In the genomic region with DNA sequence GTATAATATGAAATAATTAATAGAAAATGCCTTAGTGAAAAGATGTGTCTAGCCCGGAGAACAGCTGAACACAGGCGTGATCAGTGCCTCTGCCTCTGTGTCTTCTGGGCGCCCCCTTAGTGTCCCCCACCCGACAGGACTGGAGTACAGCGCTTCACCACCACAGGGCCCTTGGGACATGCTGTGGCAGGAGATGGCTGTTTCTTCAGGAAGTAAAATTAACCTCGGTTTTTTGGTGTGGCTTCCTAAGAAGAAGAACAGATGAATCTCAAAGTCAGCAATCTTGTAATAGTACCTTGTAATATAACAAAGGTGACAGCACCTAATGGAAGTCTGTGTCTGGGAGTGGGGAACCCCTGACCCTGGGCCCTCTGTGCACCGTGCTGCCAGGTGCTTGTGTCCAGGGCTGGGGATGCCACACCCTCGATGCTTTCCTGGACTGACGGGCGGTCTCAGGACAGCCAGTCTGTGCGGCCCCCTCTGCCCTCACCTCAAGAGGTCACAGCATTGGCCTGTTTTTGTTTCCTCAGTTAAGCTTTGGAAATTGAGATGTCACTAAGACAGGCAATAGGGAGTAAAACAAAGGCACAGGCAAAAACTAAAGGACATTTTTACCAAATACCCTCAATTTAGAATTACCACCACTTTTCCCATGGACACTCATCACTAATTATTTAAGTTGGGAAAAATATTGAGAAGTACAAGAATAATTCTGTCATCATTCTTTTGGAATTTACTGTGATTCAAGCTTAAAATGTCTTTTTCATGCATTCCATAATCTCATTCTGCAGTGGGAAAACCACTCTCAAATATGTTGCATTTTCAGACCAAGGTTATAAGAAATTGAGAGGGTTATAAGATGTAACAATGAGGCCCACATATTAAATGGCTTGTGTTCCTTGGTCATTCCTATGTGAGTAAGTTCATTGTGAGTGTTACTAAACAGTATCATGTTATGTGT, we compare ENCODE assay signal across 14 cellular contexts.
DNase-seq lines count a peak whose midpoint lies in the region; ATAC-seq and TF ChIP-seq lines count a peak whose summit lies in the region.
"Had no signal": no experiment of that assay in that cellular context is flagged by ENCODE, and none has a peak within 500 bp of the region (broad histone marks: within the 10 kb centered on the region; RNA-seq: fewer than 3 reads in every experiment).

No MANE protein-coding gene starts in this region.

- no peak for TF ChIP-seq EP300 in esophagus muscularis mucosa (IDR thresholded peaks at IDR 0.05)

- peak overlapping the region; percentile 62 for H3K27ac Mint-ChIP-seq in activated naive CD4-positive, alpha-beta T cell treated with anti-CD3 and anti-CD28 coated beads, Interleukin-2, amount 10 ng/mL, durations not matched to agents 7 days and 5 days
- no peak overlapping the region for H3K27ac Mint-ChIP-seq in stimulated activated memory B cell treated with anti-CD40 and anti-IgM and Interleukin-4, amounts not matched to agents 10 μg/mL and 1 μg/mL and 100 μg/mL, for 72 hours

- H3K4me3 Mint-ChIP-seq in activated naive CD4-positive, alpha-beta T cell treated with anti-CD3 and anti-CD28 coated beads, Interleukin-2, amount 10 ng/mL, durations not matched to agents 7 days and 5 days, result peak overlapping the region; percentile 17
- peak overlapping the region; percentile 6 for H3K4me3 Mint-ChIP-seq in stimulated activated memory B cell treated with anti-CD40 and anti-IgM and Interleukin-4, amounts not matched to agents 10 μg/mL and 1 μg/mL and 100 μg/mL, for 72 hours

- no peaks in the 10 kb centered on the region for H3K9me3 ChIP-seq in SJCRH30 (replicated peaks)
- no peaks in the 10 kb centered on the region for H3K9me3 ChIP-seq in esophagus muscularis mucosa
- H3K9me3 ChIP-seq: BE2C, left ventricle myocardium inferior, prostate gland, upper lobe of left lung had no signal

- H3K27ac ChIP-seq in SJCRH30, result peak overlapping the region; percentile 50
- peak overlapping the region in 3 of 4 donors; percentile 55 to 73 (median 66) for H3K27ac ChIP-seq in esophagus muscularis mucosa (replicated peaks in 1 of 4)
- H3K27ac ChIP-seq: left ventricle myocardium inferior, prostate gland, upper lobe of left lung had no signal

- no peaks in the 10 kb centered on the region for H3K27me3 ChIP-seq in SJCRH30
- no peaks in the 10 kb centered on the region for H3K27me3 ChIP-seq in esophagus muscularis mucosa
- H3K27me3 ChIP-seq: BE2C, upper lobe of left lung had no signal

- no peaks in the 10 kb centered on the region for H3K36me3 ChIP-seq in SJCRH30
- H3K36me3 ChIP-seq in esophagus muscularis mucosa, result peaks cover 0 to 28% (median 15%) of the 10 kb centered on the region in 4 donors
- H3K36me3 ChIP-seq: BE2C, left ventricle myocardium inferior, prostate gland had no signal

- WGBS in esophagus muscularis mucosa, result 66% methylated on average over 11 of the region's 11 CpGs

- ATAC-seq in stimulated activated memory B cell treated with anti-CD40 and anti-IgM and Interleukin-4, amounts not matched to agents 10 μg/mL and 1 μg/mL and 100 μg/mL, for 72 hours, result peak; percentile 77
- no peak for ATAC-seq in GM18907 (IDR thresholded peaks at IDR 0.05; ENCODE audit: unreplicated experiment)
- ATAC-seq: Right ventricle myocardium inferior had no signal

- peaks cover 19% of the 10 kb centered on the region for H3K4me1 ChIP-seq in SJCRH30
- peaks cover 11 to 56% (median 48%) of the 10 kb centered on the region in 4 donors for H3K4me1 ChIP-seq in esophagus muscularis mucosa
- H3K4me1 ChIP-seq: prostate gland had no signal

- H3K9me3 Mint-ChIP-seq in activated naive CD4-positive, alpha-beta T cell treated with anti-CD3 and anti-CD28 coated beads, Interleukin-2, amount 10 ng/mL, durations not matched to agents 7 days and 5 days, result no peaks in the 10 kb centered on the region
- H3K9me3 Mint-ChIP-seq in stimulated activated memory B cell treated with anti-CD40 and anti-IgM and Interleukin-4, amounts not matched to agents 10 μg/mL and 1 μg/mL and 100 μg/mL, for 72 hours, result peaks cover 19% of the 10 kb centered on the region

- no peak for TF ChIP-seq POLR2A in esophagus muscularis mucosa (IDR thresholded peaks at IDR 0.05; ENCODE audit: low read depth)

- CTCF ChIA-PET in activated naive CD4-positive, alpha-beta T cell treated with anti-CD3 and anti-CD28 coated beads, Interleukin-2, amount 10 ng/mL, durations not matched to agents 7 days and 5 days (lab: Charles Lee), result interaction anchor here (0.8 to 4.6 kb wide), 8 partner anchors 13 to 665 kb away, joined by 3 to 19 read pairs (median 4); no protein-coding TSS in a partner anchor

- H3K27me3 Mint-ChIP-seq in activated naive CD4-positive, alpha-beta T cell treated with anti-CD3 and anti-CD28 coated beads, Interleukin-2, amount 10 ng/mL, durations not matched to agents 7 days and 5 days, result no peaks in the 10 kb centered on the region
- H3K27me3 Mint-ChIP-seq in stimulated activated memory B cell treated with anti-CD40 and anti-IgM and Interleukin-4, amounts not matched to agents 10 μg/mL and 1 μg/mL and 100 μg/mL, for 72 hours, result no peaks in the 10 kb centered on the region

- no peak for DNase-seq in activated naive CD4-positive, alpha-beta T cell treated with anti-CD3 and anti-CD28 coated beads, Interleukin-2, amount 10 ng/mL, durations not matched to agents 7 days and 5 days
- no peak for DNase-seq in activated naive CD4-positive, alpha-beta T cell treated with Interleukin-2 at 50 U/mL for 16 hours
- DNase-seq in SJCRH30, result no peak
- peak; percentile 55 for DNase-seq in esophagus muscularis mucosa (ENCODE audit: extremely low spot score)
- DNase-seq in DMS153 (lab: John Stamatoyannopoulos, UW), result no peak
- DNase-seq in NCI-H524 treated with DMSO at 0.1 percent for 48 hours (lab: John Stamatoyannopoulos, UW), result no peak
- DNase-seq: caudate nucleus, left ventricle myocardium inferior, upper lobe of left lung had no signal

- intact Hi-C loops in esophagus muscularis mucosa (cut with DNase I), result loop anchor here (10.0 kb wide), 1 partner anchor 281 kb away; no protein-coding TSS in a partner anchor

- no peak overlapping the region for H3K4me3 ChIP-seq in SJCRH30
- no peak overlapping the region for H3K4me3 ChIP-seq in esophagus muscularis mucosa
- H3K4me3 ChIP-seq: left ventricle myocardium inferior, prostate gland, upper lobe of left lung had no signal

- peaks cover 14% of the 10 kb centered on the region for H3K36me3 Mint-ChIP-seq in activated naive CD4-positive, alpha-beta T cell treated with anti-CD3 and anti-CD28 coated beads, Interleukin-2, amount 10 ng/mL, durations not matched to agents 7 days and 5 days
- H3K36me3 Mint-ChIP-seq in stimulated activated memory B cell treated with anti-CD40 and anti-IgM and Interleukin-4, amounts not matched to agents 10 μg/mL and 1 μg/mL and 100 μg/mL, for 72 hours, result peaks cover 47% of the 10 kb centered on the region

- peaks cover 43% of the 10 kb centered on the region for H3K4me1 Mint-ChIP-seq in activated naive CD4-positive, alpha-beta T cell treated with anti-CD3 and anti-CD28 coated beads, Interleukin-2, amount 10 ng/mL, durations not matched to agents 7 days and 5 days
- peaks cover 54% of the 10 kb centered on the region for H3K4me1 Mint-ChIP-seq in stimulated activated memory B cell treated with anti-CD40 and anti-IgM and Interleukin-4, amounts not matched to agents 10 μg/mL and 1 μg/mL and 100 μg/mL, for 72 hours

- TF ChIP-seq CTCF in esophagus muscularis mucosa (IDR thresholded peaks at IDR 0.05), result no peak
